9 cellular contexts compared by ENCODE assay signal in genomic region chr7:100091411-100092181, GRCh38. TPM values are rescaled to one million over a fixed set of nuclear protein-coding genes. Genes with fewer than 3 reads are reported as not detected.
A peak's percentile ranks its signal among the peaks of the same experiment; 100 is the strongest.
DNase-seq lines count a peak whose midpoint lies in the region; FAIRE-seq and TF ChIP-seq lines count a peak whose summit lies in the region.
"Had no signal": no experiment of that assay in that cellular context is flagged by ENCODE, and none has a peak within 500 bp of the region (broad histone marks: within the 10 kb centered on the region; RNA-seq: fewer than 3 reads in every experiment).

No MANE protein-coding gene starts in this region.

- H3K4me3 Mint-ChIP-seq in type B pancreatic cell, result peak overlapping the region; percentile 95

- no peaks in the 10 kb centered on the region for H3K27me3 Mint-ChIP-seq in type B pancreatic cell

- peaks cover 22% of the 10 kb centered on the region for H3K36me3 Mint-ChIP-seq in type B pancreatic cell

- peak overlapping the region; percentile 69 for H3K27ac Mint-ChIP-seq in type B pancreatic cell

- peaks cover 28% of the 10 kb centered on the region for H3K4me1 Mint-ChIP-seq in type B pancreatic cell (ENCODE audit: unreplicated experiment)

- peak; percentile 22 for DNase-seq in stimulated activated CD4-positive, alpha-beta T cell treated with anti-CD3 and anti-CD28 coated beads, Interleukin-1b, Interleukin-23, amount 100 ng/mL, for 48 hours
- DNase-seq in stimulated activated CD4-positive, alpha-beta T cell treated with anti-CD3 and anti-CD28 coated beads, Interleukin-2, amount 100 ng/mL, for 48 hours, result no peak
- DNase-seq in RCC 7860 (ENCODE audit: low spot score) (peak; percentile 15), dermis blood vessel endothelial cell (peak; percentile 24), type B pancreatic cell (ENCODE audit: extremely low spot score, unreplicated experiment) (no peak), DMS79 (lab: John Stamatoyannopoulos, UW) (no peak), pons (ENCODE audit: low spot score) (no peak), T-helper 2 cell (no peak)
- DNase-seq: NCI-H146 had no signal

- TF ChIP-seq CTCF in type B pancreatic cell (conservative IDR thresholded peaks at IDR 0.05), result peak; percentile 37

- no peak for FAIRE-seq in RCC 7860 (lab: Jason Lieb, UNC)

- no peaks in the 10 kb centered on the region for H3K9me3 Mint-ChIP-seq in type B pancreatic cell

RNA-seq across cellular contexts. Expression of gene COPS6, which starts 2.8 kb away (rescaled TPM):
- total RNA-seq in dermis blood vessel endothelial cell (59.1 and 99.7 TPM in 2 replicates), type B pancreatic cell (ENCODE audit: low replicate concordance) (87.0 and 120 TPM in 2 replicates)

RNA-seq across cellular contexts. Expression of gene MCM7, which starts 9.6 kb away (rescaled TPM):
- total RNA-seq in dermis blood vessel endothelial cell (63.3 and 138 TPM in 2 replicates), type B pancreatic cell (ENCODE audit: low replicate concordance) (121 and 244 TPM in 2 replicates)

RNA-seq across cellular contexts. Expression of gene AP4M1, which starts 9.8 kb away (rescaled TPM):
- total RNA-seq in dermis blood vessel endothelial cell, result 16.8 and 24.3 TPM in 2 replicates
- total RNA-seq in type B pancreatic cell (ENCODE audit: low replicate concordance), result 25.7 and 28.5 TPM in 2 replicates

RNA-seq across cellular contexts. Expression of gene ZNF3, which starts 10.1 kb away (rescaled TPM):
- total RNA-seq in dermis blood vessel endothelial cell (34.8 and 37.1 TPM in 2 replicates), type B pancreatic cell (ENCODE audit: low replicate concordance) (52.8 and 66.6 TPM in 2 replicates)

RNA-seq across cellular contexts. Expression of gene TAF6, which starts 27.6 kb away (rescaled TPM):
- 37.1 and 78.6 TPM in 2 replicates for total RNA-seq in dermis blood vessel endothelial cell
- total RNA-seq in type B pancreatic cell (ENCODE audit: low replicate concordance), result 50.9 and 77.7 TPM in 2 replicates

Comparison
In these comparisons a context has a peak if more than half of its experiments do, and no peak if none do; other contexts are left out.
1. DNase-seq: peak in stimulated activated CD4-positive, alpha-beta T cell treated with anti-CD3 and anti-CD28 coated beads, Interleukin-1b, Interleukin-23, amount 100 ng/mL, for 48 hours (single experiment), RCC 7860 (single experiment) and dermis blood vessel endothelial cell (single experiment); none in stimulated activated CD4-positive, alpha-beta T cell treated with anti-CD3 and anti-CD28 coated beads, Interleukin-2, amount 100 ng/mL, for 48 hours (0 of 2), type B pancreatic cell (single experiment), DMS79 (single experiment), pons (single experiment) and T-helper 2 cell (0 of 5).